ENCODE assay signal across 16 cellular contexts in the genomic region with DNA sequence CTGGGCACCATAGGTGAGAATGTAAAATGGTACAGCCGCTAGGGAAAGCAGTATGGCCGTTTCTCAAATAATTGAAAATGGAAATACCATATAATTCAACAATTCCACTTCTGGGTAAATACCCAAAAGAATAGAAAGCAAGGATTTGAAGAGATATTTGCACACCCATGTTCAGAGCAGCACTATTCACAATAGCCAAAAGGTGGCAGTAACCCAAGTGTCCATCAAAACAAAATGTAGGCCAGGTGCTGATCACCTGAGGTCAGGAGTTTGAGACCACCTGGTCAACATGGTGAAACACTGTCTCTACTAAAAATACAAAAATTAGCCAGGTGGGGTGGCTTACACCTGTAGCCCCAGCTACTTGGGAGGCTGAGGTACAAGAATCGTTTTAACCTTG.
DNase-seq lines count a peak whose midpoint lies in the region; ATAC-seq, FAIRE-seq and TF ChIP-seq lines count a peak whose summit lies in the region.
"Had no signal": no experiment of that assay in that cellular context is flagged by ENCODE, and none has a peak within 500 bp of the region (broad histone marks: within the 10 kb centered on the region; RNA-seq: fewer than 3 reads in every experiment).

No MANE protein-coding gene starts in this region.

- H3K9me2 ChIP-seq in SK-N-SH (no peaks in the 10 kb centered on the region), MM.1S (replicated peaks; ENCODE audit: insufficient read depth, low read length) (no peaks in the 10 kb centered on the region)

- H3K23ac ChIP-seq in H1 (ENCODE audit: insufficient read length) = no peak overlapping the region

- H3K14ac ChIP-seq in H1 (ENCODE audit: insufficient read length) = no peak overlapping the region

- no peak overlapping the region for H3K18ac ChIP-seq in H1 (ENCODE audit: extremely low read depth, low read length)

- H3K4me1 ChIP-seq in SK-N-SH (ENCODE audit: control insufficient read depth in 1 of 2, insufficient read depth in 2 of 2, low read depth in 1 of 2, low read length in 1 of 2) (no peaks in the 10 kb centered on the region; a peak in 1 of 4 replicates), MM.1S (ENCODE audit: low read length) (no peaks in the 10 kb centered on the region), H1 (replicated peaks in 1 of 4; ENCODE audit: control insufficient read depth in 3 of 4, insufficient read depth in 4 of 4, low read length in 3 of 4) (peaks cover 2 to 13% (median 7%) of the 10 kb centered on the region in 4 experiments; a peak in 6 of 7 replicates), smooth muscle cell (ENCODE audit: low read depth) (peaks cover 2% of the 10 kb centered on the region), suprapubic skin (peaks cover 5% of the 10 kb centered on the region)

- no peak overlapping the region for H2AFZ ChIP-seq in SK-N-SH (ENCODE audit: low read depth)
- no peak overlapping the region for H2AFZ ChIP-seq in MM.1S (ENCODE audit: low read length)
- H2AFZ ChIP-seq in H1 (ENCODE audit: low read length) = no peak overlapping the region
- no peak overlapping the region for H2AFZ ChIP-seq in smooth muscle cell (ENCODE audit: low read depth)

- TF ChIP-seq RAD21 in SK-N-SH (IDR thresholded peaks at IDR 0.05; ENCODE audit: low read length) = no peak
- 0 out of 4 replicates have a peak, but pooled peaks have one; percentile 7 to 16 for TF ChIP-seq RAD21 in H1 (IDR thresholded peaks at IDR 0.05 in 1 of 2, conservative IDR thresholded peaks at IDR 0.05 in 1 of 2; ENCODE audit: low read depth in 2 of 2, low read length in 2 of 2)

- H3K9me3 ChIP-seq in SK-N-SH (no peaks in the 10 kb centered on the region), MM.1S (replicated peaks; ENCODE audit: insufficient read depth, low read length) (no peaks in the 10 kb centered on the region), H1 (ENCODE audit: insufficient read depth in 2 of 2, low read depth in 1 of 2, low read length in 1 of 2) (no peaks in the 10 kb centered on the region), smooth muscle cell (replicated peaks; ENCODE audit: low read depth) (no peaks in the 10 kb centered on the region), suprapubic skin (no peaks in the 10 kb centered on the region)
- H3K9me3 ChIP-seq: spleen, stomach had no signal

- TF ChIP-seq CTCF in SK-N-SH (IDR thresholded peaks at IDR 0.05) (peak; percentile 33; the same call in 1 of the 2 replicates), MM.1S (IDR thresholded peaks at IDR 0.05; ENCODE audit: low read length) (peak; percentile 63), H1 (IDR thresholded peaks at IDR 0.05; ENCODE audit: control extremely low read depth in 1 of 3, insufficient read depth in 1 of 3, low read depth in 1 of 3, low read length in 3 of 3) (peak in 1 of 3 experiments; percentile 28; a peak in 1 of 4 replicates), smooth muscle cell (IDR thresholded peaks at IDR 0.05; ENCODE audit: borderline replicate concordance, insufficient read depth, poor library complexity, severe bottlenecking) (peak; percentile 16), suprapubic skin (IDR thresholded peaks at IDR 0.05) (no peak)

- H3K36me3 ChIP-seq in SK-N-SH (replicated peaks in 1 of 2; ENCODE audit: control insufficient read depth in 1 of 2, insufficient read depth in 2 of 2, low read length in 1 of 2) (no peaks in the 10 kb centered on the region), MM.1S (replicated peaks; ENCODE audit: insufficient read depth, low read length) (no peaks in the 10 kb centered on the region), H1 (ENCODE audit: control insufficient read depth in 2 of 4, insufficient read depth in 4 of 4, low read length in 3 of 4) (no peaks in the 10 kb centered on the region), smooth muscle cell (ENCODE audit: low read depth) (no peaks in the 10 kb centered on the region), suprapubic skin (no peaks in the 10 kb centered on the region)
- H3K36me3 ChIP-seq: spleen, stomach had no signal

- no peak overlapping the region for H2AK5ac ChIP-seq in H1 (ENCODE audit: low read depth, low read length)

- no peak overlapping the region for H2BK20ac ChIP-seq in H1 (ENCODE audit: low read length)

- H4K20me1 ChIP-seq in SK-N-SH (ENCODE audit: insufficient read depth) (no peaks in the 10 kb centered on the region), MM.1S (ENCODE audit: insufficient read depth, low read length) (no peaks in the 10 kb centered on the region), H1 (replicated peaks in 1 of 2; ENCODE audit: control insufficient read depth in 1 of 2, insufficient read depth in 2 of 2, low read length in 2 of 2) (no peaks in the 10 kb centered on the region), smooth muscle cell (ENCODE audit: low read depth) (no peaks in the 10 kb centered on the region)

- H2BK12ac ChIP-seq in H1 (ENCODE audit: low read depth, low read length) = no peak overlapping the region

- intact Hi-C loops in posterior cingulate gyrus (cut with DNase I) = no loop called here

- H3K27me3 ChIP-seq in SK-N-SH (ENCODE audit: insufficient read depth) (peaks cover 87% of the 10 kb centered on the region), MM.1S (replicated peaks; ENCODE audit: insufficient read depth, low read length) (no peaks in the 10 kb centered on the region), H1 (replicated peaks in 1 of 4; ENCODE audit: control insufficient read depth in 3 of 4, extremely low read depth in 1 of 4, insufficient read depth in 3 of 4, low read length in 3 of 4) (peaks cover 0 to 5% (median 1%) of the 10 kb centered on the region in 4 experiments; a peak in 4 of 7 replicates), smooth muscle cell (ENCODE audit: low read depth) (peaks cover 63% of the 10 kb centered on the region), suprapubic skin (peaks cover 45% of the 10 kb centered on the region)

- no peak for ATAC-seq in SK-N-SH treated with all-trans-retinoic acid at 6 μM for 48 hours
- ATAC-seq: Panc1 had no signal

- POLR2A ChIA-PET in SK-N-SH (lab: Yijun Ruan, JAX) (no interaction called here), H1 (lab: Charles Lee; ENCODE audit: partially characterized antibody) (no interaction called here)

- H3K4me3 ChIP-seq in SK-N-SH (ENCODE audit: low read depth in 2 of 2, low read length in 1 of 2) (no peak overlapping the region), MM.1S (ENCODE audit: low read length) (no peak overlapping the region), H1 (ENCODE audit: extremely low read depth in 1 of 4, insufficient read depth in 2 of 4, low read depth in 3 of 4, low read length in 4 of 4) (no peak overlapping the region), smooth muscle cell (no peak overlapping the region), suprapubic skin (no peak overlapping the region)
- H3K4me3 ChIP-seq: coronary artery, spleen, stomach had no signal

- no peak overlapping the region for H4K5ac ChIP-seq in H1 (ENCODE audit: insufficient read length, low read depth, low read length)

- H2BK5ac ChIP-seq in H1 (ENCODE audit: low read depth, low read length) = no peak overlapping the region

- no peak overlapping the region for H4K91ac ChIP-seq in H1 (replicated peaks; ENCODE audit: insufficient read length, low read length)

- no peaks in the 10 kb centered on the region for H3K79me2 ChIP-seq in SK-N-SH (ENCODE audit: insufficient read depth)
- H3K79me2 ChIP-seq in MM.1S (ENCODE audit: low read length) = no peaks in the 10 kb centered on the region
- no peaks in the 10 kb centered on the region for H3K79me2 ChIP-seq in H1 (ENCODE audit: control insufficient read depth in 1 of 2, insufficient read depth in 2 of 2, low read length in 2 of 2)
- no peaks in the 10 kb centered on the region for H3K79me2 ChIP-seq in smooth muscle cell (ENCODE audit: low read depth)

- H3F3A ChIP-seq in SK-N-SH (replicated peaks; ENCODE audit: insufficient read depth) (no peaks in the 10 kb centered on the region), MM.1S (ENCODE audit: insufficient read depth, low read length) (no peaks in the 10 kb centered on the region), smooth muscle cell (ENCODE audit: low read depth) (no peaks in the 10 kb centered on the region)

- H2BK15ac ChIP-seq in H1 (ENCODE audit: low read length) = no peak overlapping the region

- TF ChIP-seq POLR2A in H1 (IDR thresholded peaks at IDR 0.05; ENCODE audit: control extremely low read depth in 1 of 2, low read depth in 2 of 2, low read length in 2 of 2) (no peak), suprapubic skin (IDR thresholded peaks at IDR 0.05) (no peak)

- H3K9ac ChIP-seq in SK-N-SH (no peak overlapping the region), MM.1S (ENCODE audit: low read length) (no peak overlapping the region), H1 (replicated peaks in 1 of 4; ENCODE audit: extremely low read depth in 1 of 4, low read depth in 3 of 4, low read length in 3 of 4) (no peak overlapping the region), smooth muscle cell (ENCODE audit: low read depth) (no peak overlapping the region)

- H3K4me2 ChIP-seq in SK-N-SH (no peak overlapping the region), MM.1S (ENCODE audit: low read depth, low read length) (no peak overlapping the region), H1 (ENCODE audit: insufficient read depth in 1 of 2, low read depth in 2 of 2, low read length in 2 of 2) (no peak overlapping the region), smooth muscle cell (no peak overlapping the region)

- H3K4ac ChIP-seq in H1 (replicated peaks; ENCODE audit: insufficient read length, low read depth, low read length) = no peak overlapping the region

- FAIRE-seq in H1 (lab: Jason Lieb, UNC) = no peak

- H3K27ac ChIP-seq in SK-N-SH (ENCODE audit: low read depth in 2 of 2, low read length in 1 of 2) (no peak overlapping the region), MM.1S (ENCODE audit: low read length) (no peak overlapping the region), H1 (ENCODE audit: low read depth, low read length) (no peak overlapping the region), smooth muscle cell (ENCODE audit: low read depth) (no peak overlapping the region), suprapubic skin (no peak overlapping the region)
- H3K27ac ChIP-seq: coronary artery, spleen, stomach had no signal

- H3K23me2 ChIP-seq in H1 (ENCODE audit: low read depth, low read length) = no peaks in the 10 kb centered on the region

- H2BK120ac ChIP-seq in H1 (replicated peaks; ENCODE audit: low read depth, low read length) = no peak overlapping the region

- no peak overlapping the region for H4K8ac ChIP-seq in H1 (ENCODE audit: extremely low read depth, insufficient read depth, low read length)

- no peak for DNase-seq in SK-N-SH
- peak; percentile 40 for DNase-seq in MM.1S
- DNase-seq in H1 (ENCODE audit: low read depth in 1 of 2, low spot score in 2 of 2) = no peak
- DNase-seq in smooth muscle cell (lab: John Stamatoyannopoulos, UW; ENCODE audit: unreplicated experiment) = no peak
- DNase-seq in NCI-H1092 (lab: John Stamatoyannopoulos, UW) = no peak
- DNase-seq in suprapubic skin (ENCODE audit: low spot score in 2 of 2) = no peak
- DNase-seq in posterior cingulate gyrus = no peak
- DNase-seq: activated CD4-positive, alpha-beta T cell treated with anti-CD3 and anti-CD28 coated beads, Interleukin-2, amount 10 ng/mL, durations not matched to agents 7 days and 5 days; activated T-cell treated with anti-CD3 and anti-CD28 coated beads, Interleukin-2, amount 50 U/mL, for 48 hours; NCI-H446; spleen; stomach; T-helper 1 cell had no signal

- WGBS in SK-N-SH (ENCODE audit: low lambda C conversion rate) = 31% methylated on average over 3 of the region's 3 CpGs
- WGBS in H1 (ENCODE audit: extremely low coverage in 1 of 2, insufficient coverage in 1 of 2, insufficient read length in 1 of 2, insufficient replicate concordance in 2 of 2, low coverage in 1 of 2, low lambda C conversion rate in 2 of 2, missing lambda C conversion rate in 1 of 2), 2 experiments = 78% methylated on average over 3 of the region's 3 CpGs; no CpG with 5 or more reads in 1 of the 2 experiments
- WGBS in smooth muscle cell (ENCODE audit: low lambda C conversion rate) = 90% methylated on average over 3 of the region's 3 CpGs
- WGBS in suprapubic skin = 94% methylated on average over 3 of the region's 3 CpGs

- no peak overlapping the region for H3K56ac ChIP-seq in H1 (replicated peaks; ENCODE audit: insufficient read length, low read depth, low read length)

- CTCF ChIA-PET in SK-N-SH (lab: Yijun Ruan, JAX) = no interaction called here
- CTCF ChIA-PET in H1 (lab: Charles Lee; ENCODE audit: partially characterized antibody) = interaction anchor here (0.6 to 2.1 kb wide), 19 partner anchors 9 to 306 kb away, joined by 3 to 8 read pairs (median 3); no protein-coding TSS in a partner anchor

- TF ChIP-seq EP300 in SK-N-SH (IDR thresholded peaks at IDR 0.05; ENCODE audit: borderline replicate concordance in 1 of 2, low read depth in 1 of 2, low read length in 1 of 2) (no peak), H1 (IDR thresholded peaks at IDR 0.05; ENCODE audit: borderline replicate concordance in 1 of 2, low read depth in 2 of 2, low read length in 2 of 2) (no peak), suprapubic skin (IDR thresholded peaks at IDR 0.05) (no peak)

- H3K79me1 ChIP-seq in H1 (ENCODE audit: low read depth, low read length) = no peaks in the 10 kb centered on the region

Comparison
In these comparisons a context has a peak if more than half of its experiments do, and no peak if none do; other contexts are left out.
1. CTCF ChIP-seq: peak in SK-N-SH (single experiment), MM.1S (single experiment) and smooth muscle cell (single experiment); none in suprapubic skin (0 of 2).